ENCODE assay signal across 19 cellular contexts in the genomic region with DNA sequence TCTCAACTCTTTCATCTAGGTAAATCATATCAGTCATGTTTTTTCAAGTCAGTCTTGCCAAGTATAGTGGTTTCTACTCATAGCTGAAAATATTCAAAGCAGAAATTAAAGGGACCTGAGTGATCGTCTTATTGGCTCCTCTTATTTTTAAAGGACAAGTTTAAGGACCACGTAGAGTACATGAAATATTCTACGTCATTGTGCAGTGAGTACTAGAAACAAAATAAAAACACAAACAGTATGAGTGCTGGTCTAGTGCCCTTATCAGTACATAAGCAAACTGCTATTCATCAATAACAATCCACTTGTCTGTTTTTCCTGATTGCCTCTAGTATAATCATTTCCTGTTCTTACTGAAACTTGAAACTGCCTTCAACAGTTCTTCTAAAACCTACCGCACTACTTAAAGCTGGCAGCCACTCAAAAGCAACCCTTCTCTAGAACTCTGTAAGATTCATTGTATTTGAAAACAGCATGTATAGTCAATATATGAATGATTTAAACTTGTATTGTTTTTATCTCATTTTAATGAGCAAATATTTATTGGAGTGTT.
DNase-seq lines count a peak whose midpoint lies in the region; ATAC-seq, FAIRE-seq and TF ChIP-seq lines count a peak whose summit lies in the region.
"Had no signal": no experiment of that assay in that cellular context is flagged by ENCODE, and none has a peak within 500 bp of the region (broad histone marks: within the 10 kb centered on the region; RNA-seq: fewer than 3 reads in every experiment).

No MANE protein-coding gene starts in this region.

- DNase-seq in HTR-8/SVneo (ENCODE audit: insufficient read length, low spot score), result no peak
- no peak for DNase-seq in T-helper 2 cell treated with Interferon-gamma antibody and Interleukin-4, amounts not matched to agents 5 μg/mL and 100 μg/mL, for 36 hours (ENCODE audit: low spot score)
- DNase-seq in mesendoderm, result no peak
- no peak for DNase-seq in Ammon's horn (ENCODE audit: low spot score)
- DNase-seq: activated CD8-positive, alpha-beta T cell treated with anti-CD3 and anti-CD28 coated beads for 36 hours; activated naive CD8-positive, alpha-beta T cell treated with anti-CD3 and anti-CD28 coated beads, Interleukin-2, amount 10 ng/mL, durations not matched to agents 7 days and 5 days; esophagus squamous epithelium; NCI-H187; psoas muscle; spleen; testis had no signal

- no peak overlapping the region for H4K5ac ChIP-seq in mesendoderm (ENCODE audit: low read length)

- H3K27ac ChIP-seq in mesendoderm (ENCODE audit: low read depth, low read length), result no peak overlapping the region
- H3K27ac ChIP-seq: cardiac muscle cell, esophagus squamous epithelium, psoas muscle, spleen, testis, VCaP had no signal

- no peaks in the 10 kb centered on the region for H3K36me3 ChIP-seq in mesendoderm (ENCODE audit: control insufficient read depth, insufficient read depth, low read length)
- H3K36me3 ChIP-seq: cardiac muscle cell, esophagus squamous epithelium, spleen had no signal

- no peaks in the 10 kb centered on the region for H3K4me1 ChIP-seq in mesendoderm (ENCODE audit: control insufficient read depth, low read depth, low read length)
- H3K4me1 ChIP-seq: esophagus squamous epithelium, psoas muscle, spleen, testis had no signal

- peak overlapping the region; percentile 12 for H3K27ac Mint-ChIP-seq in T-helper 2 cell treated with Interferon-gamma antibody and Interleukin-4, amounts not matched to agents 5 μg/mL and 100 μg/mL, for 36 hours
- H3K27ac Mint-ChIP-seq: activated CD8-positive, alpha-beta T cell treated with anti-CD3 and anti-CD28 coated beads for 36 hours; activated naive CD8-positive, alpha-beta T cell treated with anti-CD3 and anti-CD28 coated beads, Interleukin-2, amount 10 ng/mL, durations not matched to agents 7 days and 5 days; B cell; memory B cell had no signal

- H2BK120ac ChIP-seq in mesendoderm (ENCODE audit: low read depth, low read length), result no peak overlapping the region

- peak; percentile 77 for FAIRE-seq in HTR-8/SVneo (lab: Jason Lieb, UNC)

- H3K79me1 ChIP-seq in mesendoderm (ENCODE audit: low read length), result no peaks in the 10 kb centered on the region

- H2BK5ac ChIP-seq in mesendoderm (ENCODE audit: low read length), result no peak overlapping the region

- H4K8ac ChIP-seq in mesendoderm (ENCODE audit: low read depth, low read length), result no peak overlapping the region

- H3K36me3 Mint-ChIP-seq in T-helper 2 cell treated with Interferon-gamma antibody and Interleukin-4, amounts not matched to agents 5 μg/mL and 100 μg/mL, for 36 hours (ENCODE audit: low read depth), result no peaks in the 10 kb centered on the region
- H3K36me3 Mint-ChIP-seq: activated naive CD8-positive, alpha-beta T cell treated with anti-CD3 and anti-CD28 coated beads, Interleukin-2, amount 10 ng/mL, durations not matched to agents 7 days and 5 days; memory B cell had no signal

- no peak overlapping the region for H3K4me3 ChIP-seq in mesendoderm (ENCODE audit: low read length)
- H3K4me3 ChIP-seq: cardiac muscle cell, esophagus squamous epithelium, psoas muscle, spleen, testis had no signal

- no peak overlapping the region for H3K4me3 Mint-ChIP-seq in T-helper 2 cell treated with Interferon-gamma antibody and Interleukin-4, amounts not matched to agents 5 μg/mL and 100 μg/mL, for 36 hours
- H3K4me3 Mint-ChIP-seq: activated CD8-positive, alpha-beta T cell treated with anti-CD3 and anti-CD28 coated beads for 36 hours; activated naive CD8-positive, alpha-beta T cell treated with anti-CD3 and anti-CD28 coated beads, Interleukin-2, amount 10 ng/mL, durations not matched to agents 7 days and 5 days; B cell; memory B cell; nephron had no signal

- WGBS in mesendoderm (ENCODE audit: extremely low coverage, insufficient coverage, low lambda C conversion rate), result no CpG with 5 or more reads among the region's 4 CpGs

- H3K18ac ChIP-seq in mesendoderm (ENCODE audit: low read length), result no peak overlapping the region

- peaks cover 3% of the 10 kb centered on the region for H3K9me3 Mint-ChIP-seq in T-helper 2 cell treated with Interferon-gamma antibody and Interleukin-4, amounts not matched to agents 5 μg/mL and 100 μg/mL, for 36 hours
- H3K9me3 Mint-ChIP-seq: activated naive CD8-positive, alpha-beta T cell treated with anti-CD3 and anti-CD28 coated beads, Interleukin-2, amount 10 ng/mL, durations not matched to agents 7 days and 5 days; memory B cell; nephron had no signal

- ATAC-seq in GM18511 (IDR thresholded peaks at IDR 0.05; ENCODE audit: unreplicated experiment) (peak; percentile 64), GM19035 (IDR thresholded peaks at IDR 0.05; ENCODE audit: unreplicated experiment) (no peak), SK-N-SH treated with all-trans-retinoic acid at 6 μM for 48 hours (no peak)
- ATAC-seq: activated CD8-positive, alpha-beta T cell treated with anti-CD3 and anti-CD28 coated beads for 36 hours; psoas muscle had no signal

- no peaks in the 10 kb centered on the region for H3K27me3 ChIP-seq in mesendoderm (ENCODE audit: insufficient read depth, low read length, poor library complexity)
- H3K27me3 ChIP-seq: cardiac muscle cell, esophagus squamous epithelium, spleen, testis had no signal

- no peak overlapping the region for H3K23ac ChIP-seq in mesendoderm (ENCODE audit: low read length)

- no peak overlapping the region for H3K9ac ChIP-seq in mesendoderm (ENCODE audit: low read length)

- H2AK5ac ChIP-seq in mesendoderm (ENCODE audit: low read length), result no peak overlapping the region

- H3K56ac ChIP-seq in mesendoderm (ENCODE audit: low read length), result no peak overlapping the region

- H2BK15ac ChIP-seq in mesendoderm (replicated peaks; ENCODE audit: low read depth), result peak overlapping the region; percentile 57

- no peaks in the 10 kb centered on the region for H3K4me1 Mint-ChIP-seq in T-helper 2 cell treated with Interferon-gamma antibody and Interleukin-4, amounts not matched to agents 5 μg/mL and 100 μg/mL, for 36 hours (ENCODE audit: low read depth)
- H3K4me1 Mint-ChIP-seq: activated naive CD8-positive, alpha-beta T cell treated with anti-CD3 and anti-CD28 coated beads, Interleukin-2, amount 10 ng/mL, durations not matched to agents 7 days and 5 days; B cell; memory B cell had no signal

- H3K79me2 ChIP-seq in mesendoderm (ENCODE audit: control insufficient read depth, insufficient read depth, low read length), result no peaks in the 10 kb centered on the region

- H3K27me3 Mint-ChIP-seq in T-helper 2 cell treated with Interferon-gamma antibody and Interleukin-4, amounts not matched to agents 5 μg/mL and 100 μg/mL, for 36 hours (ENCODE audit: low read depth), result no peaks in the 10 kb centered on the region
- H3K27me3 Mint-ChIP-seq: activated CD8-positive, alpha-beta T cell treated with anti-CD3 and anti-CD28 coated beads for 36 hours; activated naive CD8-positive, alpha-beta T cell treated with anti-CD3 and anti-CD28 coated beads, Interleukin-2, amount 10 ng/mL, durations not matched to agents 7 days and 5 days; B cell; memory B cell had no signal

- no peak overlapping the region for H3K4ac ChIP-seq in mesendoderm (ENCODE audit: low read depth, low read length)

- no peak overlapping the region for H3K4me2 ChIP-seq in mesendoderm (ENCODE audit: low read length)

TF ChIP-seq in SK-N-SH treated with all-trans-retinoic acid at 6 μM for 48 hours, 23 proteins besides CTCF, POLR2A, EP300 and RAD21:
- no peak for TF ChIP-seq ISL1 (CRISPR knock-in tag; IDR thresholded peaks at IDR 0.05)
- no peak for TF ChIP-seq ZNF8 (CRISPR knock-in tag; IDR thresholded peaks at IDR 0.05)
- no peak for TF ChIP-seq OSR1 (CRISPR knock-in tag; IDR thresholded peaks at IDR 0.05)
- TF ChIP-seq RARB (CRISPR knock-in tag; IDR thresholded peaks at IDR 0.05), result no peak
- no peak for TF ChIP-seq GLIS3 (CRISPR knock-in tag; IDR thresholded peaks at IDR 0.05)
- TF ChIP-seq, protein P1, sequence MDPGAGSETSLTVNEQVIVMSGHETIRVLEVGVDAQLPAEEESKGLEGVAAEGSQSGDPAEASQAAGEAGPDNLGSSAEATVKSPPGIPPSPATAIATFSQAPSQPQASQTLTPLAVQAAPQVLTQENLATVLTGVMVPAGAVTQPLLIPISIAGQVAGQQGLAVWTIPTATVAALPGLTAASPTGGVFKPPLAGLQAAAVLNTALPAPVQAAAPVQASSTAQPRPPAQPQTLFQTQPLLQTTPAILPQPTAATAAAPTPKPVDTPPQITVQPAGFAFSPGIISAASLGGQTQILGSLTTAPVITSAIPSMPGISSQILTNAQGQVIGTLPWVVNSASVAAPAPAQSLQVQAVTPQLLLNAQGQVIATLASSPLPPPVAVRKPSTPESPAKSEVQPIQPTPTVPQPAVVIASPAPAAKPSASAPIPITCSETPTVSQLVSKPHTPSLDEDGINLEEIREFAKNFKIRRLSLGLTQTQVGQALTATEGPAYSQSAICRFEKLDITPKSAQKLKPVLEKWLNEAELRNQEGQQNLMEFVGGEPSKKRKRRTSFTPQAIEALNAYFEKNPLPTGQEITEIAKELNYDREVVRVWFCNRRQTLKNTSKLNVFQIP (CRISPR knock-in tag; IDR thresholded peaks at IDR 0.05; ENCODE audit: borderline replicate concordance, low read depth), result no peak
- TF ChIP-seq, protein P2, sequence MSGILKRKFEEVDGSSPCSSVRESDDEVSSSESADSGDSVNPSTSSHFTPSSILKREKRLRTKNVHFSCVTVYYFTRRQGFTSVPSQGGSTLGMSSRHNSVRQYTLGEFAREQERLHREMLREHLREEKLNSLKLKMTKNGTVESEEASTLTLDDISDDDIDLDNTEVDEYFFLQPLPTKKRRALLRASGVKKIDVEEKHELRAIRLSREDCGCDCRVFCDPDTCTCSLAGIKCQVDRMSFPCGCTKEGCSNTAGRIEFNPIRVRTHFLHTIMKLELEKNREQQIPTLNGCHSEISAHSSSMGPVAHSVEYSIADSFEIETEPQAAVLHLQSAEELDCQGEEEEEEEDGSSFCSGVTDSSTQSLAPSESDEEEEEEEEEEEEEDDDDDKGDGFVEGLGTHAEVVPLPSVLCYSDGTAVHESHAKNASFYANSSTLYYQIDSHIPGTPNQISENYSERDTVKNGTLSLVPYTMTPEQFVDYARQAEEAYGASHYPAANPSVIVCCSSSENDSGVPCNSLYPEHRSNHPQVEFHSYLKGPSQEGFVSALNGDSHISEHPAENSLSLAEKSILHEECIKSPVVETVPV (CRISPR knock-in tag; IDR thresholded peaks at IDR 0.05), result no peak
- TF ChIP-seq ZFP30 (CRISPR knock-in tag; IDR thresholded peaks at IDR 0.05), result no peak
- no peak for TF ChIP-seq ZFP3 (CRISPR knock-in tag; IDR thresholded peaks at IDR 0.05)
- no peak for TF ChIP-seq SNAI2 (CRISPR knock-in tag; IDR thresholded peaks at IDR 0.05)
- TF ChIP-seq ARNTL (CRISPR knock-in tag; IDR thresholded peaks at IDR 0.05; ENCODE audit: borderline replicate concordance, low read depth), result no peak
TF ChIP-seq in SK-N-SH treated with all-trans-retinoic acid at 6 μM for 48 hours: peak in this region for 0.
